ENCODE assay signal across 2 cellular contexts in the genomic region with DNA sequence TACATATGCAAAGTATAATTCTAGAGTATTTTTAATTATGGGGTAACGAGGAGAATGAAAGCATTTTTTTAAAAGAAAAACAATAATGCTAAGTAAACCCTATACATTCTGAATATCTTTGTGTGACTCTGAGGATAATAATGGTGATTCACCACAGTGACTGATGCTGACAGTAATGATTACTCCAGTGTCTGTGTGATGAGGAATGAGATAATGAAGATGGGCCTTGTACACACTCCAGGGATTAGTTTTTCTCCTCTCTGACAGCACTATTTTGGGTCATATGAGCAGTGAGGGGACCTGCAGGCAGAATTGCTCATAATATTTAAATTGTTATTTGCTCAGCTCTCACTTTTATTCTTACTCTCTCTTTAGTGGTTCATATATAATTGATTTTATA.
TF ChIP-seq lines count a peak whose summit lies in the region.

No MANE protein-coding gene starts in this region.

TF ChIP-seq in IMR-90, 13 proteins besides CTCF, POLR2A, EP300 and RAD21 (continued from another document):
- TF ChIP-seq, protein P1, sequence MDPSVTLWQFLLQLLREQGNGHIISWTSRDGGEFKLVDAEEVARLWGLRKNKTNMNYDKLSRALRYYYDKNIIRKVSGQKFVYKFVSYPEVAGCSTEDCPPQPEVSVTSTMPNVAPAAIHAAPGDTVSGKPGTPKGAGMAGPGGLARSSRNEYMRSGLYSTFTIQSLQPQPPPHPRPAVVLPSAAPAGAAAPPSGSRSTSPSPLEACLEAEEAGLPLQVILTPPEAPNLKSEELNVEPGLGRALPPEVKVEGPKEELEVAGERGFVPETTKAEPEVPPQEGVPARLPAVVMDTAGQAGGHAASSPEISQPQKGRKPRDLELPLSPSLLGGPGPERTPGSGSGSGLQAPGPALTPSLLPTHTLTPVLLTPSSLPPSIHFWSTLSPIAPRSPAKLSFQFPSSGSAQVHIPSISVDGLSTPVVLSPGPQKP (IDR thresholded peaks at IDR 0.05; ENCODE audit: borderline replicate concordance, low read depth, low read length) = no peak
- TF ChIP-seq BHLHE40 (IDR thresholded peaks at IDR 0.05; ENCODE audit: low read depth, low read length) (no peak), MXI1 (IDR thresholded peaks at IDR 0.05; ENCODE audit: borderline replicate concordance, low read depth, low read length) (no peak), FOS (IDR thresholded peaks at IDR 0.05; ENCODE audit: low read depth, low read length) (peak; percentile 40; the same call in 1 of the 2 replicates), RFX5 (IDR thresholded peaks at IDR 0.05; ENCODE audit: low read depth, low read length) (no peak)
- TF ChIP-seq, protein P2, sequence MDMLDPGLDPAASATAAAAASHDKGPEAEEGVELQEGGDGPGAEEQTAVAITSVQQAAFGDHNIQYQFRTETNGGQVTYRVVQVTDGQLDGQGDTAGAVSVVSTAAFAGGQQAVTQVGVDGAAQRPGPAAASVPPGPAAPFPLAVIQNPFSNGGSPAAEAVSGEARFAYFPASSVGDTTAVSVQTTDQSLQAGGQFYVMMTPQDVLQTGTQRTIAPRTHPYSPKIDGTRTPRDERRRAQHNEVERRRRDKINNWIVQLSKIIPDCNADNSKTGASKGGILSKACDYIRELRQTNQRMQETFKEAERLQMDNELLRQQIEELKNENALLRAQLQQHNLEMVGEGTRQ (IDR thresholded peaks at IDR 0.05; ENCODE audit: low read depth, low read length) = no peak

TF ChIP-seq in neural cell, 6 proteins besides CTCF, POLR2A, EP300 and RAD21 (continued from another document):
- no peak for TF ChIP-seq REST (IDR thresholded peaks at IDR 0.05; ENCODE audit: borderline replicate concordance)
